Comparison of ENCODE assay signal across 8 cellular contexts in genomic region chr5:81301221-81302015, GRCh38. TPM values are rescaled to one million over a fixed set of nuclear protein-coding genes. Genes with fewer than 3 reads are reported as not detected.
DNase-seq lines count a peak whose midpoint lies in the region; TF ChIP-seq lines count a peak whose summit lies in the region.

ZCCHC9 (plus strand) TSS chr5:81301587; CDS start chr5:81304758, 3,171 bp downstream.

- peak in 2 of 4 donors; percentile 62 to 77 for TF ChIP-seq POLR2A in stomach (IDR thresholded peaks at IDR 0.05)

- no peaks in the 10 kb centered on the region for H3F3A ChIP-seq in neural cell (ENCODE audit: insufficient read depth, low read length, poor library complexity, severe bottlenecking)

- no peaks in the 10 kb centered on the region for H3K27me3 ChIP-seq in HAP-1 (ENCODE audit: low read depth)
- H3K27me3 ChIP-seq in MG63 = no peaks in the 10 kb centered on the region
- H3K27me3 ChIP-seq in neural cell (ENCODE audit: insufficient read depth, low read depth, low read length) = no peaks in the 10 kb centered on the region
- H3K27me3 ChIP-seq in stomach = no peaks in the 10 kb centered on the region

- peak; percentile 27 for TF ChIP-seq CTCF in fibroblast of villous mesenchyme (IDR thresholded peaks at IDR 0.05; ENCODE audit: insufficient read depth, low read depth, low read length)
- TF ChIP-seq CTCF in neural cell (IDR thresholded peaks at IDR 0.05; ENCODE audit: poor library complexity, severe bottlenecking) = peak; percentile 72
- peak in 1 of 7 experiments; percentile 27 for TF ChIP-seq CTCF in stomach (IDR thresholded peaks at IDR 0.05)

- H4K20me1 ChIP-seq in neural cell (ENCODE audit: insufficient read depth) = no peaks in the 10 kb centered on the region

- H3K4me2 ChIP-seq in neural cell (ENCODE audit: low read length) = peak within 1 kb of the TSS; percentile 88

- H3K4me1 ChIP-seq in HAP-1 (peaks cover 9% of the 10 kb centered on the region; the same call in 1 of the 2 replicates), stomach (peaks cover 19 to 67% (median 44%) of the 10 kb centered on the region in 4 donors)

- TF ChIP-seq EP300 in neural cell (conservative IDR thresholded peaks at IDR 0.05; ENCODE audit: poor library complexity, severe bottlenecking) (peak; percentile 66), stomach (IDR thresholded peaks at IDR 0.05) (no peak)

- peak within 1 kb of the TSS; percentile 85 for H3K9ac ChIP-seq in neural cell (ENCODE audit: low read length)

- intact Hi-C loops in stomach (cut with DNase I; ENCODE audit: low total_unique reads) = no loop called here

- in situ Hi-C loops in HAP-1 (cut with MboI; ENCODE audit: low sequenced_read_pairs) = no loop called here

- H3K9me3 ChIP-seq in HAP-1 = no peaks in the 10 kb centered on the region
- no peaks in the 10 kb centered on the region for H3K9me3 ChIP-seq in MG63
- H3K9me3 ChIP-seq in neural cell (ENCODE audit: low read length) = no peaks in the 10 kb centered on the region
- no peaks in the 10 kb centered on the region for H3K9me3 ChIP-seq in stomach

- DNase-seq in GF-D8 (lab: John Stamatoyannopoulos, UW) = peak; percentile 38
- peak; percentile 87 to 94 for DNase-seq in HAP-1 (ENCODE audit: low spot score in 2 of 2)
- peak; percentile 94 for DNase-seq in MG63
- peak; percentile 97 for DNase-seq in SIG-M5 treated with dmso at 0.1 percent for 504 hours (lab: John Stamatoyannopoulos, UW; ENCODE audit: unreplicated experiment)
- DNase-seq in activated gamma-delta T cell treated with Interleukin-2 at 50 U/mL for 16 hours = peak; percentile 90
- peak; percentile 95 for DNase-seq in fibroblast of villous mesenchyme (ENCODE audit: low read depth)
- peak; percentile 94 for DNase-seq in stomach

- peak; percentile 69 for TF ChIP-seq RAD21 in neural cell (conservative IDR thresholded peaks at IDR 0.05)

- H3K9me2 ChIP-seq in neural cell (ENCODE audit: insufficient read depth, low read length) = no peaks in the 10 kb centered on the region

- H3K27ac ChIP-seq in neural cell (ENCODE audit: low read length) (peak within 1 kb of the TSS; percentile 87), stomach (peak within 1 kb of the TSS; percentile 88 to 94 (median 93))

- H2AFZ ChIP-seq in neural cell (ENCODE audit: low read depth, low read length) = peak within 1 kb of the TSS; percentile 96

- WGBS in stomach, 5 donors = 0 to 1% (median 0%) methylated on average over 37 to 54 of the region's 54 CpGs

- peaks cover 19% of the 10 kb centered on the region for H3K79me2 ChIP-seq in neural cell (replicated peaks; ENCODE audit: insufficient read depth, low read length)

- H3K4me3 ChIP-seq in HAP-1 (peak within 1 kb of the TSS; percentile 90), MG63 (peak within 1 kb of the TSS; percentile 97), fibroblast of villous mesenchyme (ENCODE audit: low read depth, low read length) (peak within 1 kb of the TSS; percentile 95), neural cell (ENCODE audit: low read length) (peak within 1 kb of the TSS; percentile 89), stomach (peak within 1 kb of the TSS; percentile 59 to 91 (median 86))

- H3K36me3 ChIP-seq in HAP-1 (replicated peaks) (peaks cover 6% of the 10 kb centered on the region), MG63 (peaks cover 13% of the 10 kb centered on the region), neural cell (ENCODE audit: insufficient read depth, low read length) (no peaks in the 10 kb centered on the region), stomach (peaks cover 0 to 14% (median 11%) of the 10 kb centered on the region in 4 donors)

TF ChIP-seq in neural cell, 6 proteins besides CTCF, POLR2A, EP300 and RAD21:
- TF ChIP-seq EZH2 (IDR thresholded peaks at IDR 0.05; ENCODE audit: borderline replicate concordance, insufficient read depth, low read length, poor library complexity, severe bottlenecking) (no peak), MXI1 (conservative IDR thresholded peaks at IDR 0.05; ENCODE audit: poor library complexity, severe bottlenecking) (peak; percentile 89), SMC3 (conservative IDR thresholded peaks at IDR 0.05; ENCODE audit: poor library complexity) (peak; percentile 64), POLR2AphosphoS5 (IDR thresholded peaks at IDR 0.05) (peak; percentile 90), TAF1 (IDR thresholded peaks at IDR 0.05; ENCODE audit: low read depth) (peak; percentile 80)
- TF ChIP-seq, protein P1, sequence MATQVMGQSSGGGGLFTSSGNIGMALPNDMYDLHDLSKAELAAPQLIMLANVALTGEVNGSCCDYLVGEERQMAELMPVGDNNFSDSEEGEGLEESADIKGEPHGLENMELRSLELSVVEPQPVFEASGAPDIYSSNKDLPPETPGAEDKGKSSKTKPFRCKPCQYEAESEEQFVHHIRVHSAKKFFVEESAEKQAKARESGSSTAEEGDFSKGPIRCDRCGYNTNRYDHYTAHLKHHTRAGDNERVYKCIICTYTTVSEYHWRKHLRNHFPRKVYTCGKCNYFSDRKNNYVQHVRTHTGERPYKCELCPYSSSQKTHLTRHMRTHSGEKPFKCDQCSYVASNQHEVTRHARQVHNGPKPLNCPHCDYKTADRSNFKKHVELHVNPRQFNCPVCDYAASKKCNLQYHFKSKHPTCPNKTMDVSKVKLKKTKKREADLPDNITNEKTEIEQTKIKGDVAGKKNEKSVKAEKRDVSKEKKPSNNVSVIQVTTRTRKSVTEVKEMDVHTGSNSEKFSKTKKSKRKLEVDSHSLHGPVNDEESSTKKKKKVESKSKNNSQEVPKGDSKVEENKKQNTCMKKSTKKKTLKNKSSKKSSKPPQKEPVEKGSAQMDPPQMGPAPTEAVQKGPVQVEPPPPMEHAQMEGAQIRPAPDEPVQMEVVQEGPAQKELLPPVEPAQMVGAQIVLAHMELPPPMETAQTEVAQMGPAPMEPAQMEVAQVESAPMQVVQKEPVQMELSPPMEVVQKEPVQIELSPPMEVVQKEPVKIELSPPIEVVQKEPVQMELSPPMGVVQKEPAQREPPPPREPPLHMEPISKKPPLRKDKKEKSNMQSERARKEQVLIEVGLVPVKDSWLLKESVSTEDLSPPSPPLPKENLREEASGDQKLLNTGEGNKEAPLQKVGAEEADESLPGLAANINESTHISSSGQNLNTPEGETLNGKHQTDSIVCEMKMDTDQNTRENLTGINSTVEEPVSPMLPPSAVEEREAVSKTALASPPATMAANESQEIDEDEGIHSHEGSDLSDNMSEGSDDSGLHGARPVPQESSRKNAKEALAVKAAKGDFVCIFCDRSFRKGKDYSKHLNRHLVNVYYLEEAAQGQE (IDR thresholded peaks at IDR 0.05; ENCODE audit: borderline replicate concordance) = peak; percentile 47
TF ChIP-seq in neural cell: peak in this region for 5.

RNA-seq across cellular contexts. Expression of gene ZCCHC9, which starts in this region (rescaled TPM):
- 31.3 and 53.8 TPM in 2 replicates for total RNA-seq in MG63 (2014; rRNA removed; shearing (Covaris generic); ENCODE audit: low replicate concordance)
- total RNA-seq in fibroblast of villous mesenchyme = 23.2 and 33.7 TPM in 2 replicates
- polyA plus RNA-seq in neural cell = 22.2 and 31.8 TPM in 2 replicates
- polyA minus RNA-seq in neural cell = 12.9 and 18.3 TPM in 2 replicates
- total RNA-seq in stomach = 10 to 100 TPM; 20.5 to 55.4 (median 32.3) TPM
- polyA plus RNA-seq in stomach = 10 to 100 TPM; 22.8 to 36.2 (median 27.3) TPM

Comparison
In these comparisons a context has a peak if more than half of its experiments do, and no peak if none do; other contexts are left out.
1. Peak in every context shown above with its lines: DNase-seq, H3K4me3 ChIP-seq and H3K27ac ChIP-seq.
2. DNase-seq: peak in every context shown above with its lines; median percentile 97 in SIG-M5 treated with dmso at 0.1 percent for 504 hours; 95 in fibroblast of villous mesenchyme; 94 in MG63; 94 in stomach; 90 in HAP-1; 90 in activated gamma-delta T cell treated with Interleukin-2 at 50 U/mL for 16 hours; 38 in GF-D8.